ENCODE assay signal across 10 cellular contexts in the genomic region with DNA sequence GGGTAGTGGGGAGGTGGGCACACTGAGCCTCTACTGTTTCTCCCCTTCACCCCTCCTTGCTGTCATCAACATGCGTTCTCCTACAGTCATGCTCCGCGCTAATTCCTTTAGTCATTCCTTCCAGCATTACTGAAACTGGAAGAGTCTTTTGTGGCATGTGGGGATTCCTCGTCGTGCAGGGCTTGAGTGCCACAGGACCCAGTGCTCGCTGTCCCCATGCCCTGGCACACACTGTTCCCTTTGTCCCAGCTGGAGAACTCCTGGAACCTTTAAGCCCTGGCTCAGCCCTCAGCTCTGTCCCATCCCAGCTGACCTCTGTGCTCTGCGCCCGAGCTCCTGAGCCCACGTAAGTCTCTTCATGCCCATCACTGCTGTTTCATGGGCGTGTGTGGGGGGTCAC. TPM values are rescaled to one million over a fixed set of nuclear protein-coding genes. Genes with fewer than 3 reads are reported as not detected.
DNase-seq lines count a peak whose midpoint lies in the region; ATAC-seq and TF ChIP-seq lines count a peak whose summit lies in the region.
"Had no signal": no experiment of that assay in that cellular context is flagged by ENCODE, and none has a peak within 500 bp of the region (broad histone marks: within the 10 kb centered on the region; RNA-seq: fewer than 3 reads in every experiment).

No MANE protein-coding gene starts in this region.

- peak overlapping the region; percentile 76 for H3K9ac ChIP-seq in skeletal muscle satellite cell (ENCODE audit: low read depth, low read length)

- ATAC-seq in CD8-positive, alpha-beta T cell = no peak
- ATAC-seq in HG02571 (IDR thresholded peaks at IDR 0.05; ENCODE audit: unreplicated experiment) = no peak

- POLR2A ChIA-PET in CD8-positive, alpha-beta T cell (lab: Charles Lee) = interaction anchor here (1.0 to 3.9 kb wide), 4 partner anchors 9 to 104 kb away, joined by 3 to 27 read pairs (median 3); a partner anchor contains a TSS

- no peak overlapping the region for H3K4me3 ChIP-seq in CD8-positive, alpha-beta T cell (ENCODE audit: low read depth, low read length)
- H3K4me3 ChIP-seq in ascending aorta (peak overlapping the region in 1 of 2 donors; percentile 32), right atrium auricular region (no peak overlapping the region), skeletal muscle satellite cell (ENCODE audit: low read length) (peak overlapping the region; percentile 32)

- H3K36me3 ChIP-seq in CD8-positive, alpha-beta T cell (ENCODE audit: insufficient read depth, low read length) = no peaks in the 10 kb centered on the region
- H3K36me3 ChIP-seq in ascending aorta (no peaks in the 10 kb centered on the region), right atrium auricular region (no peaks in the 10 kb centered on the region), skeletal muscle satellite cell (ENCODE audit: insufficient read depth, low read length) (peaks cover 11% of the 10 kb centered on the region)

- no peak for DNase-seq in CD8-positive, alpha-beta T cell
- DNase-seq in ascending aorta (ENCODE audit: low spot score in 2 of 2) (peak in 1 of 2 donors; percentile 73), right atrium auricular region (ENCODE audit: low spot score) (no peak), NCI-H226 (no peak), progenitor cell of endocrine pancreas (ENCODE audit: low spot score, unreplicated experiment) (no peak)
- DNase-seq in stimulated activated CD4-positive, alpha-beta T cell treated with anti-CD3 and anti-CD28 coated beads, Interleukin-2, amount 100 ng/mL, for 24 hours = no peak
- DNase-seq: Karpas-422, NCI-H2029 treated with DMSO at 0.1 percent for 48 hours had no signal

- H3K27me3 Mint-ChIP-seq in CD8-positive, alpha-beta T cell (ENCODE audit: low read depth) = no peaks in the 10 kb centered on the region
- peaks cover 6% of the 10 kb centered on the region for H3K27me3 Mint-ChIP-seq in progenitor cell of endocrine pancreas

- H3K27me3 ChIP-seq in CD8-positive, alpha-beta T cell (ENCODE audit: insufficient read depth, low read length) = no peaks in the 10 kb centered on the region
- H3K27me3 ChIP-seq in ascending aorta (no peaks in the 10 kb centered on the region), right atrium auricular region (no peaks in the 10 kb centered on the region), skeletal muscle satellite cell (ENCODE audit: control insufficient read depth, insufficient read depth, low read length) (no peaks in the 10 kb centered on the region)

- peaks cover 59% of the 10 kb centered on the region for H3K4me1 Mint-ChIP-seq in CD8-positive, alpha-beta T cell (ENCODE audit: low read depth)
- peaks cover 8% of the 10 kb centered on the region for H3K4me1 Mint-ChIP-seq in progenitor cell of endocrine pancreas (ENCODE audit: low read depth)

- intact Hi-C loops in CD8-positive, alpha-beta T cell (cut with DNase I, micrococcal nuclease) = no loop called here
- intact Hi-C loops in ascending aorta (cut with DNase I) = loop anchor here (5.0 kb wide), 3 partner anchors 406 to 849 kb away; a partner anchor contains a TSS

- no peaks in the 10 kb centered on the region for H3K9me3 Mint-ChIP-seq in CD8-positive, alpha-beta T cell
- H3K9me3 Mint-ChIP-seq in progenitor cell of endocrine pancreas (ENCODE audit: low read depth) = no peaks in the 10 kb centered on the region

- peaks cover 49% of the 10 kb centered on the region for H3K4me1 ChIP-seq in CD8-positive, alpha-beta T cell (ENCODE audit: insufficient read depth, low read length)
- H3K4me1 ChIP-seq in ascending aorta (peaks cover 19 to 36% of the 10 kb centered on the region in 2 donors), right atrium auricular region (peaks cover 0 to 71% of the 10 kb centered on the region in 2 donors), skeletal muscle satellite cell (ENCODE audit: control insufficient read depth, insufficient read depth, low read length) (peaks cover 82% of the 10 kb centered on the region)

- no peaks in the 10 kb centered on the region for H3K9me3 ChIP-seq in CD8-positive, alpha-beta T cell (ENCODE audit: low read length)
- H3K9me3 ChIP-seq in ascending aorta (no peaks in the 10 kb centered on the region), right atrium auricular region (no peaks in the 10 kb centered on the region), skeletal muscle satellite cell (replicated peaks; ENCODE audit: low read length) (no peaks in the 10 kb centered on the region)

- CTCF ChIA-PET in CD8-positive, alpha-beta T cell (lab: Charles Lee) = interaction anchor here (1.5 to 9.6 kb wide), 10 partner anchors 13 to 281 kb away, joined by 4 to 205 read pairs (median 38); a partner anchor contains a TSS

- TF ChIP-seq CTCF in CD8-positive, alpha-beta T cell (IDR thresholded peaks at IDR 0.05) = no peak
- TF ChIP-seq CTCF in ascending aorta (IDR thresholded peaks at IDR 0.05) (no peak), right atrium auricular region (IDR thresholded peaks at IDR 0.05) (no peak), progenitor cell of endocrine pancreas (IDR thresholded peaks at IDR 0.05; ENCODE audit: unreplicated experiment) (no peak)

- H3K27ac ChIP-seq in CD8-positive, alpha-beta T cell (ENCODE audit: low read depth, low read length) = no peak overlapping the region
- H3K27ac ChIP-seq in ascending aorta = peak overlapping the region; percentile 79 to 86
- H3K27ac ChIP-seq in right atrium auricular region = peak overlapping the region; percentile 49 to 72

- peaks cover 25% of the 10 kb centered on the region for H3K36me3 Mint-ChIP-seq in CD8-positive, alpha-beta T cell
- peaks cover 3% of the 10 kb centered on the region for H3K36me3 Mint-ChIP-seq in progenitor cell of endocrine pancreas (ENCODE audit: insufficient read depth)

- H3K4me3 Mint-ChIP-seq in CD8-positive, alpha-beta T cell = no peak overlapping the region
- no peak overlapping the region for H3K4me3 Mint-ChIP-seq in progenitor cell of endocrine pancreas (ENCODE audit: low read depth)

- H3K4me2 ChIP-seq in skeletal muscle satellite cell (ENCODE audit: low read length) = peak overlapping the region; percentile 57

- peak overlapping the region; percentile 49 for H3K27ac Mint-ChIP-seq in CD8-positive, alpha-beta T cell
- H3K27ac Mint-ChIP-seq in progenitor cell of endocrine pancreas = no peak overlapping the region

RNA-seq across cellular contexts. Expression of a gene that starts 42.1 kb away (rescaled TPM):
- total RNA-seq in CD8-positive, alpha-beta T cell = 100 to 1,000 TPM; 157 to 162 TPM
- total RNA-seq in ascending aorta (82.8 TPM), right atrium auricular region (10 to 100 TPM; 41.3 to 73.9 TPM), progenitor cell of endocrine pancreas (252 and 273 TPM in 2 replicates)
- 312 and 358 TPM in 2 replicates for total RNA-seq in skeletal muscle satellite cell (2012; rRNA removed)
